ENCODE assay signal across 17 cellular contexts in genomic region chr5:132635873-132636272, GRCh38. TPM values are rescaled to one million over a fixed set of nuclear protein-coding genes. Genes with fewer than 3 reads are reported as not detected.
DNase-seq lines count a peak whose midpoint lies in the region; ATAC-seq lines count a peak whose summit lies in the region.
"Had no signal": no experiment of that assay in that cellular context is flagged by ENCODE, and none has a peak within 500 bp of the region (broad histone marks: within the 10 kb centered on the region; RNA-seq: fewer than 3 reads in every experiment).

No MANE protein-coding gene starts in this region.

- peak; percentile 21 to 35 for DNase-seq in activated T-cell treated with anti-CD3 and anti-CD28 coated beads, Interleukin-2, amount 50 U/mL, for 72 hours
- DNase-seq in activated T-cell treated with anti-CD3 and anti-CD28 coated beads, Interleukin-2, amount 50 U/mL, for 48 hours: no peak
- DNase-seq in SJCRH30: no peak
- no peak for DNase-seq in T1000 (lab: John Stamatoyannopoulos, UW)
- DNase-seq in NCI-H82 treated with DMSO at 0.1 percent for 48 hours (lab: John Stamatoyannopoulos, UW; ENCODE audit: unreplicated experiment): no peak
- DNase-seq: activated B cell treated with CpG ODN at 0.5 μM for 24 hours; amygdala; DMS53; left colon; NCI-H446; SHP77; stimulated activated CD4-positive, alpha-beta T cell treated with anti-CD3 and anti-CD28 coated beads, Interleukin-12 subunit alpha, Interleukin-12 subunit beta, amount 100 ng/mL, for 4 hours had no signal

- peak; percentile 80 to 84 for ATAC-seq in activated T-cell treated with anti-CD3 and anti-CD28 coated beads, Interleukin-2, amount 50 U/mL, for 72 hours (replicated peaks in 1 of 2)
- peak; percentile 32 for ATAC-seq in GM21786 (IDR thresholded peaks at IDR 0.05; ENCODE audit: unreplicated experiment)
- peak; percentile 44 for ATAC-seq in HG03432 (IDR thresholded peaks at IDR 0.05; ENCODE audit: unreplicated experiment)
- ATAC-seq: gastroesophageal sphincter, left colon had no signal

- no peaks in the 10 kb centered on the region for H3K27me3 ChIP-seq in SJCRH30
- H3K27me3 ChIP-seq: gastroesophageal sphincter, neutrophil had no signal

- H3K27ac ChIP-seq in SJCRH30: no peak overlapping the region
- H3K27ac ChIP-seq: gastroesophageal sphincter, neutrophil had no signal

- H3K9me3 ChIP-seq in SJCRH30 (replicated peaks): no peaks in the 10 kb centered on the region
- H3K9me3 ChIP-seq: gastroesophageal sphincter, neutrophil had no signal

- H3K9me3 Mint-ChIP-seq in activated T-cell treated with anti-CD3 and anti-CD28 coated beads, Interleukin-2, amount 50 U/mL, for 72 hours: no peaks in the 10 kb centered on the region
- no peaks in the 10 kb centered on the region for H3K9me3 Mint-ChIP-seq in stimulated activated naive CD8-positive, alpha-beta T cell treated with anti-CD3 and anti-CD28 coated beads, Interleukin-15, Interleukin-2, amounts not matched to agents 100 ng/mL and 50 ng/mL, for 24 hours
- H3K9me3 Mint-ChIP-seq: activated B cell treated with CpG ODN at 0.5 μM for 24 hours had no signal

- no peaks in the 10 kb centered on the region for H3K27me3 Mint-ChIP-seq in activated T-cell treated with anti-CD3 and anti-CD28 coated beads, Interleukin-2, amount 50 U/mL, for 72 hours (ENCODE audit: low read depth)
- no peaks in the 10 kb centered on the region for H3K27me3 Mint-ChIP-seq in stimulated activated naive CD8-positive, alpha-beta T cell treated with anti-CD3 and anti-CD28 coated beads, Interleukin-15, Interleukin-2, amounts not matched to agents 100 ng/mL and 50 ng/mL, for 24 hours
- H3K27me3 Mint-ChIP-seq: activated B cell treated with CpG ODN at 0.5 μM for 24 hours had no signal

- H3K4me3 ChIP-seq in SJCRH30: no peak overlapping the region
- H3K4me3 ChIP-seq: gastroesophageal sphincter had no signal

- H3K4me1 Mint-ChIP-seq in activated T-cell treated with anti-CD3 and anti-CD28 coated beads, Interleukin-2, amount 50 U/mL, for 72 hours (ENCODE audit: low read depth): peaks cover 70% of the 10 kb centered on the region
- H3K4me1 Mint-ChIP-seq in stimulated activated naive CD8-positive, alpha-beta T cell treated with anti-CD3 and anti-CD28 coated beads, Interleukin-15, Interleukin-2, amounts not matched to agents 100 ng/mL and 50 ng/mL, for 24 hours (ENCODE audit: low read depth): peaks cover 68% of the 10 kb centered on the region
- H3K4me1 Mint-ChIP-seq: activated B cell treated with CpG ODN at 0.5 μM for 24 hours had no signal

- peak overlapping the region; percentile 90 for H3K27ac Mint-ChIP-seq in activated T-cell treated with anti-CD3 and anti-CD28 coated beads, Interleukin-2, amount 50 U/mL, for 72 hours
- H3K27ac Mint-ChIP-seq in stimulated activated naive CD8-positive, alpha-beta T cell treated with anti-CD3 and anti-CD28 coated beads, Interleukin-15, Interleukin-2, amounts not matched to agents 100 ng/mL and 50 ng/mL, for 24 hours: peak overlapping the region; percentile 75
- H3K27ac Mint-ChIP-seq: activated B cell treated with CpG ODN at 0.5 μM for 24 hours had no signal

- H3K36me3 Mint-ChIP-seq in activated T-cell treated with anti-CD3 and anti-CD28 coated beads, Interleukin-2, amount 50 U/mL, for 72 hours (ENCODE audit: insufficient read depth in 2 of 2): peaks cover 11 to 42% of the 10 kb centered on the region in 2 donors
- peaks cover 74% of the 10 kb centered on the region for H3K36me3 Mint-ChIP-seq in stimulated activated naive CD8-positive, alpha-beta T cell treated with anti-CD3 and anti-CD28 coated beads, Interleukin-15, Interleukin-2, amounts not matched to agents 100 ng/mL and 50 ng/mL, for 24 hours (ENCODE audit: low read depth)

- peaks cover 11% of the 10 kb centered on the region for H3K36me3 ChIP-seq in SJCRH30

- peak overlapping the region; percentile 57 to 66 for H3K4me3 Mint-ChIP-seq in activated T-cell treated with anti-CD3 and anti-CD28 coated beads, Interleukin-2, amount 50 U/mL, for 72 hours
- peak overlapping the region; percentile 41 for H3K4me3 Mint-ChIP-seq in stimulated activated naive CD8-positive, alpha-beta T cell treated with anti-CD3 and anti-CD28 coated beads, Interleukin-15, Interleukin-2, amounts not matched to agents 100 ng/mL and 50 ng/mL, for 24 hours
- H3K4me3 Mint-ChIP-seq: activated B cell treated with CpG ODN at 0.5 μM for 24 hours had no signal

- H3K4me1 ChIP-seq in SJCRH30: no peaks in the 10 kb centered on the region
- H3K4me1 ChIP-seq: gastroesophageal sphincter had no signal

RNA-seq across cellular contexts. Expression of gene IL13, which starts 22.1 kb away (rescaled TPM):
- 10 to 100 TPM in 1 of 2 donors, 1 to 10 TPM in 1; 8.0 to 16.3 TPM for total RNA-seq in activated T-cell treated with anti-CD3 and anti-CD28 coated beads, Interleukin-2, amount 50 U/mL, for 72 hours
- not detected in 2 replicates for total RNA-seq in SJCRH30 (2014; rRNA removed; shearing (Covaris generic))
- total RNA-seq: gastroesophageal sphincter, left colon had no signal

RNA-seq across cellular contexts. Expression of gene IL4, which starts 37.9 kb away (rescaled TPM):
- 1 to 10 TPM; 1.2 to 1.5 TPM for total RNA-seq in activated T-cell treated with anti-CD3 and anti-CD28 coated beads, Interleukin-2, amount 50 U/mL, for 72 hours
- not detected in 2 replicates for total RNA-seq in SJCRH30 (2014; rRNA removed; shearing (Covaris generic))
- total RNA-seq: activated B cell treated with CpG ODN at 0.5 μM for 24 hours, gastroesophageal sphincter, left colon had no signal

Comparison
In these comparisons a context has a peak if more than half of its experiments do, and no peak if none do; other contexts are left out.
1. DNase-seq: peak in activated T-cell treated with anti-CD3 and anti-CD28 coated beads, Interleukin-2, amount 50 U/mL, for 72 hours (2 of 2); none in activated T-cell treated with anti-CD3 and anti-CD28 coated beads, Interleukin-2, amount 50 U/mL, for 48 hours (0 of 2), SJCRH30 (0 of 2), T1000 (single experiment) and NCI-H82 treated with DMSO at 0.1 percent for 48 hours (single experiment).
2. ATAC-seq: peak in every context shown above with its lines; median percentile 82 in activated T-cell treated with anti-CD3 and anti-CD28 coated beads, Interleukin-2, amount 50 U/mL, for 72 hours; 44 in HG03432; 32 in GM21786.